1 cellular context compared by ENCODE assay signal in the genomic region with DNA sequence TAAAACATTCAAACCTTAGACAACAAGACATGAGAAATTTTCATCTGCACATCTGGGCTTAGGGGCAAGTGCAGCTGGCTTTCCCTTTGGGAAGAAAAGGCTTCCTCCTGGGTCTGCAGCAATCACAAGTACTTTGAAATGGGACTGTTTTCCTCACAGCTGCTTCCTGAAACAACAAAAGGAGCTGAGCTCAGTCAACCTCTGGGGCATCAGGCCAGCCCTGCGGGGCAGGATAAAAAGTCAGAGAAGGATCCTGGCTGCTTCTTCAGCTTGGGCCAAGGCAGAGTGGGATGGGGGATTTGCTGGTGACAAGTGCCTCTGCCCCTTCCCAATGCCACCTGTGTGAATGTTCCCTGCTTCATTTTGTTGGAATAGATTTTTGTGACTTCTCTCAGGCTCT.
TF ChIP-seq lines count a peak whose summit lies in the region.

No MANE protein-coding gene starts in this region.

TF ChIP-seq in endothelial cell of umbilical vein, 7 proteins besides CTCF, POLR2A, EP300 and RAD21 (continued from another document):
- TF ChIP-seq MYC (IDR thresholded peaks at IDR 0.05; ENCODE audit: low read depth, low read length) (no peak), FOS (IDR thresholded peaks at IDR 0.05; ENCODE audit: borderline replicate concordance, insufficient read depth, low read length) (no peak), JUN (IDR thresholded peaks at IDR 0.05; ENCODE audit: borderline replicate concordance, insufficient read depth, insufficient read length, low read depth) (no peak), POLR2AphosphoS5 (IDR thresholded peaks at IDR 0.05; ENCODE audit: insufficient read depth, low read depth, low read length) (no peak)
- TF ChIP-seq, protein P1, sequence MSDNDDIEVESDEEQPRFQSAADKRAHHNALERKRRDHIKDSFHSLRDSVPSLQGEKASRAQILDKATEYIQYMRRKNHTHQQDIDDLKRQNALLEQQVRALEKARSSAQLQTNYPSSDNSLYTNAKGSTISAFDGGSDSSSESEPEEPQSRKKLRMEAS (IDR thresholded peaks at IDR 0.05; ENCODE audit: insufficient read depth, insufficient read length): no peak
